In genomic region chr4:156227321-156227720, GRCh38 we compare ENCODE assay signal across 7 cellular contexts.
"Had no signal": no experiment of that assay in that cellular context is flagged by ENCODE, and none has a peak within 500 bp of the region (broad histone marks: within the 10 kb centered on the region; RNA-seq: fewer than 3 reads in every experiment).

No MANE protein-coding gene starts in this region.

- FAIRE-seq: G401.6, GM12878, GM12891, GM18507, GM19239 had no signal

- ATAC-seq: GM12878 had no signal

- DNase-seq: GDM1, GF-D8 had no signal

- H3K4me3 ChIP-seq: GM12878 had no signal
